8 cellular contexts compared by ENCODE assay signal in genomic region chr19:31894451-31894850, GRCh38.
"Had no signal": no experiment of that assay in that cellular context is flagged by ENCODE, and none has a peak within 500 bp of the region (broad histone marks: within the 10 kb centered on the region; RNA-seq: fewer than 3 reads in every experiment).

No MANE protein-coding gene starts in this region.

- H3K4me2 ChIP-seq: GM23338 had no signal

- H3K9me3 ChIP-seq: HAP-1 had no signal

- H3K4me1 ChIP-seq: HAP-1 had no signal

- H3K36me3 ChIP-seq: HAP-1 had no signal

- H3K27ac ChIP-seq: GM23248 had no signal

- H3K4me3 ChIP-seq: GM23248, GM23338, HAP-1 had no signal

- DNase-seq: GM23248, GOT3, H7, H9, HCEC 1CT, HFFc6 had no signal

- H3K9ac ChIP-seq: GM23248 had no signal

- H2AFZ ChIP-seq: GM23248, GM23338 had no signal
